ENCODE assay signal across 8 cellular contexts in the genomic region with DNA sequence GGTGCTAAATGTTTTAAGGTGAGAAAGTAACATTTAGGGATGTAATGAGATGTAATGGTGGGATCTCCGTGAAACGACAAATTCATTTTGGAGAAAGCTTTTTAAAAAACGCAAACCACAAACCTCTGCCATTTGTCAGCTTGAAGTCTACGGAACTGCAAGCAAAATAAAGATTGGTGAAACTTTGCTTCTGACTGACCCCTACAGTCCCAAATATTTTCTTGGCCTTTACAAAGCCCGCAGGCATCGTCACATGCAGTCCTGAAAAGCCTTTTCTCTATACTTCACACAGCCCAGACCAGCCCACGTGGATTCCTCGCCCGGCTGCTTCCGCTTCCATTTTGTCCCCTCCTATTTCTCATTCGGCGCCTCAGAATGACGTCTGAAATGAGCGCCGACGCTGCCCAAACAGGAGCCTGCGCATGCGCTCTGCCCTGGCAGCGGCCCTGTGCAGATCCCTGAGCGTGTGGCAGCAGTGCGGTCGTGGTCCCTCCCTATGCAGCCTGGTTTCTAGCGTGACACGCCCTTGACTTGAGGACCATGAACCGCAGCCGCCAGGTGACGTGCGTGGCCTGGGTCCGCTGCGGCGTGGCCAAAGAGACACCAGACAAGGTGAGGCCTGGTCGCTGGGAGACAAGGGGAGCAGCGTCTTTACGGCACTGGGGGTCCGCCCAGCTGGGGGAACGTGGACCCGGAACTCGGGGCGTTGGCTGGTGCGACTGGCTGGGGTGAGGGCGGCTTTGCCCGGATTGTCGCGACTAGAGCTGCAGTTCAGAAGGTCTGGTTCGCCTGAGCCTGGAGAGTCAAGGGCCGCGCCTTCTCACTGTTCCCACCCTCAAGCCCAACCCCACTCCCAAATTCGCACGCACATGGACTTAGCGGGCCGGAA. TPM values are rescaled to one million over a fixed set of nuclear protein-coding genes. Genes with fewer than 3 reads are reported as not detected.
DNase-seq lines count a peak whose midpoint lies in the region; ATAC-seq and TF ChIP-seq lines count a peak whose summit lies in the region.

A gene (plus strand): TSS at position 440 of the 889 bp plus-strand sequence. CDS start 101 bp downstream, at position 541.

- no peaks in the 10 kb centered on the region for H3K9me2 ChIP-seq in PC-3 (replicated peaks; ENCODE audit: low read length)

- peak within 1 kb of the TSS; percentile 80 for H3K4me3 ChIP-seq in Jurkat, Clone E6-1 (ENCODE audit: low read length)
- H3K4me3 ChIP-seq in PC-3 (ENCODE audit: low read length) (peak within 1 kb of the TSS; percentile 92), epithelial cell of proximal tubule (ENCODE audit: low read depth, low read length) (peak within 1 kb of the TSS; percentile 95)

- DNase-seq in DMS153 treated with DMSO at 0.1 percent for 48 hours (lab: John Stamatoyannopoulos, UW; ENCODE audit: unreplicated experiment) (peak; percentile 89), PC-3 (peak; percentile 98), activated T-cell treated with anti-CD3 and anti-CD28 coated beads for 48 hours (ENCODE audit: low read depth) (peak; percentile 93), epithelial cell of proximal tubule (ENCODE audit: low read depth) (peak; percentile 50), mucosa of gallbladder (ENCODE audit: low spot score) (peak; percentile 97)
- peak; percentile 96 for DNase-seq in Jurkat, Clone E6-1 (ENCODE audit: low read depth, low spot score)
- peak; percentile 91 for DNase-seq in stimulated activated CD8-positive, alpha-beta memory T cell treated with anti-CD3 and anti-CD28 coated beads, Interleukin-4, amount 100 ng/mL, for 24 hours (ENCODE audit: low read depth)

- POLR2A ChIA-PET in PC-3 (lab: Charles Lee; ENCODE audit: unreplicated experiment) = no interaction called here

- H4K20me1 ChIP-seq in PC-3 (ENCODE audit: low read length) = no peaks in the 10 kb centered on the region

- H3F3A ChIP-seq in PC-3 (ENCODE audit: low read length, unreplicated experiment) = peaks cover 6% of the 10 kb centered on the region

- ATAC-seq in GM21619 (IDR thresholded peaks at IDR 0.05; ENCODE audit: unreplicated experiment) = peak; percentile 89
- peak; percentile 83 for ATAC-seq in PC-3

- CTCF ChIA-PET in PC-3 (lab: Charles Lee) = interaction anchor here (0.7 kb wide), 1 partner anchor 200 kb away, joined by 5 read pairs; no protein-coding TSS in a partner anchor

- peaks cover 24% of the 10 kb centered on the region for H3K4me1 ChIP-seq in PC-3 (ENCODE audit: insufficient read depth, low read length)

- no peaks in the 10 kb centered on the region for H3K9me3 ChIP-seq in PC-3 (ENCODE audit: low read length)

- TSS peak; percentile 79 for BruUV-seq in PC-3 (replicated peaks; lab: Mats Ljungman, UMichigan)

- H3K4me2 ChIP-seq in PC-3 (ENCODE audit: low read length) = peak within 1 kb of the TSS; percentile 96

- TF ChIP-seq CTCF in PC-3 (conservative IDR thresholded peaks at IDR 0.05; ENCODE audit: low read depth, low read length) (no peak), epithelial cell of proximal tubule (conservative IDR thresholded peaks at IDR 0.05; ENCODE audit: low read depth, low read length) (no peak)

- peak within 1 kb of the TSS; percentile 66 for H3K27ac ChIP-seq in PC-3 (ENCODE audit: low read length)

- peak within 1 kb of the TSS; percentile 74 for H2AFZ ChIP-seq in PC-3 (ENCODE audit: low read length)

- intact Hi-C loops in PC-3 (cut with micrococcal nuclease) = loop anchor here (1.0 to 10.0 kb wide), 3 partner anchors 64 to 829 kb away; a partner anchor contains a TSS

- H3K36me3 ChIP-seq in PC-3 (ENCODE audit: low read depth, low read length) = peaks cover 22% of the 10 kb centered on the region

- H3K79me2 ChIP-seq in PC-3 (ENCODE audit: low read length) = peaks cover 31% of the 10 kb centered on the region

- H3K9ac ChIP-seq in PC-3 (ENCODE audit: low read length) = peak within 1 kb of the TSS; percentile 94

- H3K27me3 ChIP-seq in PC-3 (ENCODE audit: low read length) = no peaks in the 10 kb centered on the region

RNA-seq across cellular contexts. Expression of the gene that starts here (rescaled TPM):
- 80.4 TPM for polyA plus RNA-seq in Jurkat, Clone E6-1 (2012; ENCODE audit: insufficient read depth, insufficient read length)
- total RNA-seq in PC-3 (2014; rRNA removed) (85.8 and 189 TPM in 2 replicates), epithelial cell of proximal tubule (103 and 168 TPM in 2 replicates), mucosa of gallbladder (22.7 TPM)

Comparison
In these comparisons a context has a peak if more than half of its experiments do, and no peak if none do; other contexts are left out.
1. Peak in every context shown above with its lines: DNase-seq, ATAC-seq, H3K4me3 ChIP-seq and H3K27ac ChIP-seq.